8 cellular contexts compared by ENCODE assay signal in genomic region chr5:443239-444151, GRCh38. TPM values are rescaled to one million over a fixed set of nuclear protein-coding genes. Genes with fewer than 3 reads are reported as not detected.
DNase-seq lines count a peak whose midpoint lies in the region; ATAC-seq, FAIRE-seq and TF ChIP-seq lines count a peak whose summit lies in the region.

No MANE protein-coding gene starts in this region.

- peak; percentile 20 for ATAC-seq in HG02642 (IDR thresholded peaks at IDR 0.05; ENCODE audit: poor library complexity, unreplicated experiment)

- peaks cover 52% of the 10 kb centered on the region for H3K79me2 ChIP-seq in astrocyte (ENCODE audit: insufficient read depth, low read length)

- DNase-seq in GM18507 (ENCODE audit: extremely low spot score, insufficient read length, low read depth) = peak; percentile 32
- DNase-seq in NT2/D1 (ENCODE audit: low read depth, low spot score) = no peak
- no peak for DNase-seq in astrocyte (ENCODE audit: low read depth)
- DNase-seq in stimulated activated CD4-positive, alpha-beta T cell treated with anti-CD3 and anti-CD28 coated beads, Interleukin-1b, Interleukin-23, amount 100 ng/mL, for 48 hours = peak; percentile 48
- no peak for DNase-seq in hippocampal formation (lab: John Stamatoyannopoulos, UW)
- DNase-seq in ecto neural progenitor cell (ENCODE audit: low spot score) = no peak

- H3K9ac ChIP-seq in NT2/D1 (ENCODE audit: insufficient read length, low read depth) = peak overlapping the region; percentile 87
- H3K9ac ChIP-seq in astrocyte (ENCODE audit: low read length) = peak overlapping the region; percentile 93

- peaks cover 14% of the 10 kb centered on the region for H3K4me1 ChIP-seq in NT2/D1 (ENCODE audit: insufficient read depth, insufficient read length)
- peaks cover 16% of the 10 kb centered on the region for H3K4me1 ChIP-seq in astrocyte (ENCODE audit: insufficient read depth, low read length)

- H2AFZ ChIP-seq in astrocyte (ENCODE audit: low read depth, low read length) = peak overlapping the region; percentile 74

- peaks cover 11% of the 10 kb centered on the region for H3K4me1 Mint-ChIP-seq in astrocyte (ENCODE audit: low read depth, unreplicated experiment)

- H3K27me3 ChIP-seq in NT2/D1 (ENCODE audit: insufficient read depth, insufficient read length) = no peaks in the 10 kb centered on the region
- H3K27me3 ChIP-seq in astrocyte (ENCODE audit: insufficient read depth, low read length) = no peaks in the 10 kb centered on the region

- H4K20me1 ChIP-seq in astrocyte (ENCODE audit: insufficient read depth, low read length) = peaks cover 33% of the 10 kb centered on the region

- H3K4me3 Mint-ChIP-seq in astrocyte (ENCODE audit: unreplicated experiment) = peak overlapping the region; percentile 98

- H3K27me3 Mint-ChIP-seq in astrocyte (ENCODE audit: low read depth, unreplicated experiment) = no peaks in the 10 kb centered on the region

- no peak for TF ChIP-seq CTCF in astrocyte (IDR thresholded peaks at IDR 0.05; ENCODE audit: insufficient read depth, low read depth, low read length)

- no peaks in the 10 kb centered on the region for H3K9me3 Mint-ChIP-seq in astrocyte (ENCODE audit: unreplicated experiment)

- peaks cover 7% of the 10 kb centered on the region for H3K36me3 Mint-ChIP-seq in astrocyte (ENCODE audit: low read depth, unreplicated experiment)

- H3K36me3 ChIP-seq in NT2/D1 (ENCODE audit: insufficient read depth, insufficient read length, low read length) = peaks cover 29% of the 10 kb centered on the region
- H3K36me3 ChIP-seq in astrocyte (ENCODE audit: insufficient read depth, low read length) = peaks cover 14% of the 10 kb centered on the region

- FAIRE-seq in GM18507 (lab: Jason Lieb, UNC) (no peak), astrocyte (lab: Jason Lieb, UNC) (no peak)

- H3K4me3 ChIP-seq in NT2/D1 (ENCODE audit: insufficient read length, low read depth) (peak overlapping the region; percentile 72), astrocyte (ENCODE audit: insufficient read depth, low read depth, low read length) (peak overlapping the region; percentile 98), iPS-18c (ENCODE audit: insufficient read depth, low read depth, low read length) (peak overlapping the region; percentile 86)

- H3K4me2 ChIP-seq in astrocyte (ENCODE audit: low read length) = peak overlapping the region; percentile 99

- H3K27ac ChIP-seq in astrocyte (ENCODE audit: low read depth, low read length) = peak overlapping the region; percentile 31

- H3K27ac Mint-ChIP-seq in astrocyte (ENCODE audit: unreplicated experiment) = no peak overlapping the region

- H3K9me3 ChIP-seq in NT2/D1 (ENCODE audit: insufficient read depth, low read length) = no peaks in the 10 kb centered on the region
- H3K9me3 ChIP-seq in astrocyte (ENCODE audit: insufficient read depth, low read depth, low read length) = no peaks in the 10 kb centered on the region
- H3K9me3 ChIP-seq in iPS-18c (ENCODE audit: control insufficient read depth, insufficient read depth, low read length) = no peaks in the 10 kb centered on the region

RNA-seq across cellular contexts. Expression of gene EXOC3, which starts 0.5 kb away (rescaled TPM):
- 36.7 and 37.9 TPM in 2 replicates for total RNA-seq in astrocyte

Comparison
In these comparisons a context has a peak if more than half of its experiments do, and no peak if none do; other contexts are left out.
1. DNase-seq: peak in GM18507 (single experiment) and stimulated activated CD4-positive, alpha-beta T cell treated with anti-CD3 and anti-CD28 coated beads, Interleukin-1b, Interleukin-23, amount 100 ng/mL, for 48 hours (single experiment); none in NT2/D1 (single experiment), astrocyte (single experiment), hippocampal formation (0 of 2) and ecto neural progenitor cell (single experiment).
2. Peak in every context shown above with its lines, with median percentiles within 50 percentile points of each other: H3K4me3 ChIP-seq.